15 cellular contexts compared by ENCODE assay signal in genomic region chr5:75536694-75537360, GRCh38. TPM values are rescaled to one million over a fixed set of nuclear protein-coding genes. Genes with fewer than 3 reads are reported as not detected.
DNase-seq lines count a peak whose midpoint lies in the region; ATAC-seq, FAIRE-seq and TF ChIP-seq lines count a peak whose summit lies in the region.
"Had no signal": no experiment of that assay in that cellular context is flagged by ENCODE, and none has a peak within 500 bp of the region (broad histone marks: within the 10 kb centered on the region; RNA-seq: fewer than 3 reads in every experiment).

No MANE protein-coding gene starts in this region.

- no peak overlapping the region for H3K4me2 ChIP-seq in A549

- TF ChIP-seq POLR2A in A549 (IDR thresholded peaks at IDR 0.05; ENCODE audit: low read length), result no peak

- peaks cover 9% of the 10 kb centered on the region for H3K4me1 Mint-ChIP-seq in T-helper 17 cell
- H3K4me1 Mint-ChIP-seq in CD4-positive, alpha-beta memory T cell, result peaks cover 15 to 22% (median 15%) of the 10 kb centered on the region in 4 donors
- peaks cover 18% of the 10 kb centered on the region for H3K4me1 Mint-ChIP-seq in CD8-positive, alpha-beta T cell (ENCODE audit: low read depth)

- peak overlapping the region; percentile 6 for H3K27ac Mint-ChIP-seq in T-helper 17 cell
- H3K27ac Mint-ChIP-seq in CD4-positive, alpha-beta memory T cell, result no peak overlapping the region
- no peak overlapping the region for H3K27ac Mint-ChIP-seq in CD8-positive, alpha-beta T cell
- H3K27ac Mint-ChIP-seq: natural killer cell had no signal

- H3K4me3 ChIP-seq in A549, result no peak overlapping the region
- H3K4me3 ChIP-seq in CD4-positive, alpha-beta memory T cell (ENCODE audit: low read length in 2 of 2), result no peak overlapping the region
- H3K4me3 ChIP-seq in CD8-positive, alpha-beta T cell (ENCODE audit: low read depth, low read length), result no peak overlapping the region
- H3K4me3 ChIP-seq: dorsolateral prefrontal cortex, lung, psoas muscle, vagina had no signal

- TF ChIP-seq RAD21 in A549 (conservative IDR thresholded peaks at IDR 0.05 in 1 of 2, IDR thresholded peaks at IDR 0.05 in 1 of 2), result no peak

- peaks cover 9% of the 10 kb centered on the region; the same call in 2 of the 3 replicates for H3K4me1 ChIP-seq in A549
- no peaks in the 10 kb centered on the region for H3K4me1 ChIP-seq in CD4-positive, alpha-beta memory T cell (ENCODE audit: insufficient read depth, low read length)
- H3K4me1 ChIP-seq in CD8-positive, alpha-beta T cell (ENCODE audit: insufficient read depth, low read length), result no peaks in the 10 kb centered on the region
- H3K4me1 ChIP-seq: psoas muscle had no signal

- 95% methylated on average over 4 of the region's 6 CpGs for WGBS in A549 (ENCODE audit: missing lambda C conversion rate)

- H3K27me3 ChIP-seq in CD4-positive, alpha-beta memory T cell (ENCODE audit: insufficient read depth, low read length), result no peaks in the 10 kb centered on the region
- no peaks in the 10 kb centered on the region for H3K27me3 ChIP-seq in CD8-positive, alpha-beta T cell (ENCODE audit: insufficient read depth, low read length)
- H3K27me3 ChIP-seq: dorsolateral prefrontal cortex, vagina had no signal

- FAIRE-seq in A549 (lab: Jason Lieb, UNC), result no peak
- FAIRE-seq: GM12891 had no signal

- TF ChIP-seq EP300 in A549 (IDR thresholded peaks at IDR 0.05), result no peak

- H3K36me3 ChIP-seq in CD4-positive, alpha-beta memory T cell (ENCODE audit: insufficient read depth, low read length), result no peaks in the 10 kb centered on the region
- H3K36me3 ChIP-seq in CD8-positive, alpha-beta T cell (ENCODE audit: insufficient read depth, low read length), result no peaks in the 10 kb centered on the region
- H3K36me3 ChIP-seq: vagina had no signal

- no peak overlapping the region; a peak in 1 of 6 replicates for H3K27ac ChIP-seq in A549
- H3K27ac ChIP-seq in CD4-positive, alpha-beta memory T cell (ENCODE audit: low read depth, low read length), result no peak overlapping the region
- H3K27ac ChIP-seq in CD8-positive, alpha-beta T cell (ENCODE audit: low read depth, low read length), result no peak overlapping the region
- H3K27ac ChIP-seq: dorsolateral prefrontal cortex, psoas muscle, vagina had no signal

- peaks cover 10% of the 10 kb centered on the region for H3K36me3 Mint-ChIP-seq in T-helper 17 cell (ENCODE audit: low read depth)
- peaks cover 36 to 53% of the 10 kb centered on the region in 2 donors for H3K36me3 Mint-ChIP-seq in CD4-positive, alpha-beta memory T cell
- H3K36me3 Mint-ChIP-seq in CD8-positive, alpha-beta T cell, result peaks cover 47% of the 10 kb centered on the region

- TF ChIP-seq CTCF in A549 (IDR thresholded peaks at IDR 0.05), result no peak
- no peak for TF ChIP-seq CTCF in CD8-positive, alpha-beta T cell (IDR thresholded peaks at IDR 0.05)

- POLR2A ChIA-PET in A549 (lab: Yijun Ruan, JAX), result no interaction called here
- POLR2A ChIA-PET in CD4-positive, alpha-beta memory T cell (lab: Charles Lee; ENCODE audit: partially characterized antibody), result no interaction called here
- POLR2A ChIA-PET in CD8-positive, alpha-beta T cell (lab: Charles Lee), result no interaction called here

- no peak overlapping the region for H3K4me3 Mint-ChIP-seq in T-helper 17 cell
- no peak overlapping the region for H3K4me3 Mint-ChIP-seq in CD4-positive, alpha-beta memory T cell
- no peak overlapping the region for H3K4me3 Mint-ChIP-seq in CD8-positive, alpha-beta T cell
- H3K4me3 Mint-ChIP-seq: natural killer cell had no signal

- CTCF ChIA-PET in A549 (lab: Yijun Ruan, JAX), result interaction anchor here (0.8 to 1.1 kb wide), 2 partner anchors 15 to 144 kb away, joined by 3 to 5 read pairs; no protein-coding TSS in a partner anchor
- CTCF ChIA-PET in CD4-positive, alpha-beta memory T cell (lab: Charles Lee; ENCODE audit: partially characterized antibody), result no interaction called here
- CTCF ChIA-PET in CD8-positive, alpha-beta T cell (lab: Charles Lee), result no interaction called here

- ATAC-seq in A549 (peak; percentile 46 to 56; a peak in 2 of 6 replicates), T-helper 17 cell (no peak), HG03354 (IDR thresholded peaks at IDR 0.05; ENCODE audit: poor library complexity, severe bottlenecking, unreplicated experiment) (no peak)
- no peak for ATAC-seq in CD8-positive, alpha-beta T cell
- ATAC-seq: natural killer cell had no signal

- peaks cover 0 to 20% (median 11%) of the 10 kb centered on the region in 8 donors for H3K9me3 Mint-ChIP-seq in CD4-positive, alpha-beta memory T cell
- peaks cover 19% of the 10 kb centered on the region for H3K9me3 Mint-ChIP-seq in CD8-positive, alpha-beta T cell

- DNase-seq in A549 (ENCODE audit: low read depth in 1 of 2, low spot score in 1 of 2) (no peak), COLO668 (lab: John Stamatoyannopoulos, UW; ENCODE audit: unreplicated experiment) (peak; percentile 1), T-helper 17 cell (no peak), iPS-NIHi7 (ENCODE audit: extremely low spot score) (peak; percentile 26)
- no peak for DNase-seq in CD4-positive, alpha-beta memory T cell
- DNase-seq in CD8-positive, alpha-beta T cell, result no peak
- DNase-seq in stimulated activated naive CD4-positive, alpha-beta T cell treated with Interleukin-2 at 50 U/mL for 16 hours (lab: John Stamatoyannopoulos, UW), result no peak
- DNase-seq: dorsolateral prefrontal cortex, natural killer cell, NCI-H774, psoas muscle had no signal

- H3K27me3 Mint-ChIP-seq in T-helper 17 cell, result no peaks in the 10 kb centered on the region
- no peaks in the 10 kb centered on the region for H3K27me3 Mint-ChIP-seq in CD4-positive, alpha-beta memory T cell
- H3K27me3 Mint-ChIP-seq in CD8-positive, alpha-beta T cell (ENCODE audit: low read depth), result no peaks in the 10 kb centered on the region

- H3K9me3 ChIP-seq in A549 (peaks cover 4% of the 10 kb centered on the region; the same call in 1 of the 3 replicates), T-helper 17 cell (ENCODE audit: control insufficient read depth, low read length, poor library complexity, severe bottlenecking) (peaks cover 4% of the 10 kb centered on the region)
- H3K9me3 ChIP-seq in CD4-positive, alpha-beta memory T cell (ENCODE audit: control insufficient read depth in 1 of 2, low read length in 2 of 2), result no peaks in the 10 kb centered on the region
- no peaks in the 10 kb centered on the region for H3K9me3 ChIP-seq in CD8-positive, alpha-beta T cell (ENCODE audit: low read length)
- H3K9me3 ChIP-seq: vagina had no signal

- intact Hi-C loops in CD4-positive, alpha-beta memory T cell (cut with micrococcal nuclease), result no loop called here
- intact Hi-C loops in CD8-positive, alpha-beta T cell (cut with DNase I, micrococcal nuclease), result no loop called here

TF ChIP-seq in A549, 52 proteins besides CTCF, POLR2A, EP300 and RAD21:
- no peak for TF ChIP-seq PBX3 (IDR thresholded peaks at IDR 0.05)
- no peak for TF ChIP-seq GATA3 (IDR thresholded peaks at IDR 0.05; ENCODE audit: borderline replicate concordance)
- TF ChIP-seq CHD2 (IDR thresholded peaks at IDR 0.05; ENCODE audit: low read length, partially characterized antibody), result no peak
- TF ChIP-seq JUNB (IDR thresholded peaks at IDR 0.05), result no peak
- no peak for TF ChIP-seq EHF (CRISPR knock-in tag; IDR thresholded peaks at IDR 0.05)
TF ChIP-seq in A549: peak in this region for 0.

RNA-seq across cellular contexts. Expression of gene POLK, which starts 25.1 kb away (rescaled TPM):
- polyA plus RNA-seq in A549 (2011; rRNA removed) (39.8 and 41.6 TPM in 2 replicates), A549 (2017; fragmentation: RNase III; extraction: RNeasy Plus Mini Kit Qiagen cat#74134 plus additional on column Dnase treatment) (10.9 to 12.3 TPM (median 12.2 TPM) in 3 replicates)
- 5.0 and 5.5 TPM in 2 replicates for polyA plus RNA-seq in A549 (2012; cell fraction: cytosol; rRNA removed)
- polyA plus RNA-seq in A549 (2012; cell fraction: nucleus; rRNA removed), result 4.2 and 4.8 TPM in 2 replicates
- polyA minus RNA-seq in A549 (2011; rRNA and poly(A)+ RNA removed), result 22.6 and 23.8 TPM in 2 replicates
- total RNA-seq in T-helper 17 cell, result 10 to 100 TPM; 18.8 to 23.4 TPM
- total RNA-seq in CD4-positive, alpha-beta memory T cell, result 10 to 100 TPM; 30.0 to 30.4 TPM
- polyA plus RNA-seq in CD4-positive, alpha-beta memory T cell, result 10 to 100 TPM; 24.0 to 25.4 TPM
- total RNA-seq in CD8-positive, alpha-beta T cell, result 10 to 100 TPM in 1 of 2 experiments, 1 to 10 TPM in 1; 6.9 to 10.0 TPM

RNA-seq across cellular contexts. Expression of gene CERT1, which starts 25.4 kb away (rescaled TPM):
- 19.5 and 25.7 TPM in 2 replicates for polyA plus RNA-seq in A549 (2011; rRNA removed)
- polyA plus RNA-seq in A549 (2012; cell fraction: cytosol; rRNA removed), result 5.2 and 6.0 TPM in 2 replicates
- polyA plus RNA-seq in A549 (2012; cell fraction: nucleus; rRNA removed), result 6.7 and 8.1 TPM in 2 replicates
- polyA plus RNA-seq in A549 (2017; fragmentation: RNase III; extraction: RNeasy Plus Mini Kit Qiagen cat#74134 plus additional on column Dnase treatment), result 22.5 to 27.7 TPM (median 22.5 TPM) in 3 replicates
- polyA minus RNA-seq in A549 (2011; rRNA and poly(A)+ RNA removed), result 18.2 and 30.8 TPM in 2 replicates
- 10 to 100 TPM; 29.9 to 37.2 TPM for total RNA-seq in T-helper 17 cell
- total RNA-seq in CD4-positive, alpha-beta memory T cell, result 10 to 100 TPM; 43.8 to 49.7 TPM
- polyA plus RNA-seq in CD4-positive, alpha-beta memory T cell, result 10 to 100 TPM; 16.8 to 22.5 TPM
- total RNA-seq in CD8-positive, alpha-beta T cell, result 10 to 100 TPM; 29.2 to 36.4 TPM

Comparison
In these comparisons a context has a peak if more than half of its experiments do, and no peak if none do; other contexts are left out.
1. ATAC-seq: peak in A549 (2 of 2); none in T-helper 17 cell (single experiment), CD8-positive, alpha-beta T cell (single experiment) and HG03354 (single experiment).
2. DNase-seq: peak in COLO668 (single experiment) and iPS-NIHi7 (single experiment); none in A549 (0 of 2), T-helper 17 cell (0 of 3), CD4-positive, alpha-beta memory T cell (0 of 5), CD8-positive, alpha-beta T cell (0 of 7) and stimulated activated naive CD4-positive, alpha-beta T cell treated with Interleukin-2 at 50 U/mL for 16 hours (single experiment).